Comparison of ENCODE assay signal across 14 cellular contexts in genomic region chr6:136739501-136739900, GRCh38. TPM values are rescaled to one million over a fixed set of nuclear protein-coding genes. Genes with fewer than 3 reads are reported as not detected.
DNase-seq lines count a peak whose midpoint lies in the region; TF ChIP-seq lines count a peak whose summit lies in the region.
"Had no signal": no experiment of that assay in that cellular context is flagged by ENCODE, and none has a peak within 500 bp of the region (broad histone marks: within the 10 kb centered on the region; RNA-seq: fewer than 3 reads in every experiment).

No MANE protein-coding gene starts in this region.

- peak overlapping the region; percentile 6 for H3K27ac ChIP-seq in CD8-positive, alpha-beta memory T cell (ENCODE audit: low read depth, low read length)
- H3K27ac ChIP-seq in endodermal cell (ENCODE audit: low read depth, low read length) (no peak overlapping the region), stomach smooth muscle (ENCODE audit: low read length) (peak overlapping the region; percentile 3), Karpas-422 (ENCODE audit: low read length) (no peak overlapping the region)
- H3K27ac ChIP-seq: PC-9 had no signal

- no peaks in the 10 kb centered on the region for H3K27me3 ChIP-seq in CD8-positive, alpha-beta memory T cell (ENCODE audit: insufficient read depth, low read length, poor library complexity, severe bottlenecking)
- H3K27me3 ChIP-seq in Loucy (ENCODE audit: insufficient read depth, low read length, poor library complexity, severe bottlenecking), result no peaks in the 10 kb centered on the region
- H3K27me3 ChIP-seq in endodermal cell (ENCODE audit: control insufficient read depth, insufficient read depth, low read length, poor library complexity, severe bottlenecking), result no peaks in the 10 kb centered on the region
- H3K27me3 ChIP-seq in stomach smooth muscle (ENCODE audit: control insufficient read depth in 1 of 2, insufficient read depth in 2 of 2, low read length in 2 of 2), result no peaks in the 10 kb centered on the region
- H3K27me3 ChIP-seq in Karpas-422 (ENCODE audit: low read length), result no peaks in the 10 kb centered on the region

- WGBS in endodermal cell (ENCODE audit: insufficient coverage in 1 of 2, insufficient read length in 1 of 2), 2 experiments, result 86 to 95% methylated on average over 1 to 3 of the region's 3 CpGs

- H3F3A ChIP-seq in Loucy (ENCODE audit: low read depth), result no peaks in the 10 kb centered on the region

- peak overlapping the region in 2 of 8 donors; percentile 22 to 54 for H3K27ac Mint-ChIP-seq in CD8-positive, alpha-beta memory T cell
- no peak overlapping the region for H3K27ac Mint-ChIP-seq in endodermal cell

- H3K4me1 ChIP-seq in CD8-positive, alpha-beta memory T cell (ENCODE audit: insufficient read depth, low read length), result no peaks in the 10 kb centered on the region
- no peaks in the 10 kb centered on the region for H3K4me1 ChIP-seq in Loucy (ENCODE audit: insufficient read depth, low read length, poor library complexity, severe bottlenecking)
- peaks cover 6% of the 10 kb centered on the region for H3K4me1 ChIP-seq in endodermal cell (ENCODE audit: control insufficient read depth, insufficient read depth, low read length)
- H3K4me1 ChIP-seq in stomach smooth muscle (ENCODE audit: control insufficient read depth, insufficient read depth, low read length), result no peaks in the 10 kb centered on the region
- H3K4me1 ChIP-seq in Karpas-422 (ENCODE audit: low read length), result no peaks in the 10 kb centered on the region

- H3K9me2 ChIP-seq in Loucy (replicated peaks; ENCODE audit: low read depth, low read length), result no peaks in the 10 kb centered on the region
- no peaks in the 10 kb centered on the region for H3K9me2 ChIP-seq in Karpas-422 (replicated peaks; ENCODE audit: insufficient read depth, low read length)

- H2AFZ ChIP-seq in Loucy (ENCODE audit: low read length) (no peak overlapping the region), Karpas-422 (ENCODE audit: low read length) (no peak overlapping the region)
- H2AFZ ChIP-seq: PC-9 had no signal

- no peaks in the 10 kb centered on the region for H3K9me3 ChIP-seq in CD8-positive, alpha-beta memory T cell (ENCODE audit: low read length)
- H3K9me3 ChIP-seq in Loucy (ENCODE audit: insufficient read depth, low read depth, low read length) (no peaks in the 10 kb centered on the region), endodermal cell (ENCODE audit: control insufficient read depth, low read length) (no peaks in the 10 kb centered on the region), stomach smooth muscle (ENCODE audit: control insufficient read depth in 2 of 2, low read length in 2 of 2) (no peaks in the 10 kb centered on the region), Karpas-422 (ENCODE audit: low read length) (no peaks in the 10 kb centered on the region)

- no peak overlapping the region for H3K9ac ChIP-seq in Loucy (ENCODE audit: low read depth, low read length, poor library complexity, severe bottlenecking)
- H3K9ac ChIP-seq in endodermal cell (ENCODE audit: extremely low read depth, low read length, poor library complexity, severe bottlenecking), result no peak overlapping the region
- H3K9ac ChIP-seq in stomach smooth muscle (ENCODE audit: low read length in 2 of 2), result no peak overlapping the region
- H3K9ac ChIP-seq in Karpas-422 (ENCODE audit: low read length), result no peak overlapping the region

- no peaks in the 10 kb centered on the region for H3K27me3 Mint-ChIP-seq in CD8-positive, alpha-beta memory T cell
- H3K27me3 Mint-ChIP-seq in endodermal cell (ENCODE audit: insufficient read depth), result no peaks in the 10 kb centered on the region

- no peaks in the 10 kb centered on the region for H3K9me3 Mint-ChIP-seq in CD8-positive, alpha-beta memory T cell
- no peaks in the 10 kb centered on the region for H3K9me3 Mint-ChIP-seq in endodermal cell
- H3K9me3 Mint-ChIP-seq: CD14-positive monocyte had no signal

- H4K20me1 ChIP-seq in Loucy (ENCODE audit: insufficient read depth, low read length, poor library complexity, severe bottlenecking), result no peaks in the 10 kb centered on the region
- no peaks in the 10 kb centered on the region for H4K20me1 ChIP-seq in Karpas-422 (ENCODE audit: insufficient read depth, low read depth, low read length)

- peaks cover 61 to 81% (median 73%) of the 10 kb centered on the region in 3 donors for H3K4me1 Mint-ChIP-seq in CD8-positive, alpha-beta memory T cell
- peaks cover 39% of the 10 kb centered on the region for H3K4me1 Mint-ChIP-seq in endodermal cell

- H3K36me3 ChIP-seq in CD8-positive, alpha-beta memory T cell (ENCODE audit: insufficient read depth, low read length), result no peaks in the 10 kb centered on the region
- H3K36me3 ChIP-seq in Loucy (ENCODE audit: insufficient read depth, low read length) (no peaks in the 10 kb centered on the region), endodermal cell (ENCODE audit: control insufficient read depth, insufficient read depth, low read length) (no peaks in the 10 kb centered on the region), stomach smooth muscle (ENCODE audit: control insufficient read depth in 2 of 2, insufficient read depth in 2 of 2, low read length in 2 of 2) (no peaks in the 10 kb centered on the region), Karpas-422 (ENCODE audit: insufficient read depth, low read length) (no peaks in the 10 kb centered on the region)

- TF ChIP-seq CTCF in Loucy (conservative IDR thresholded peaks at IDR 0.05; ENCODE audit: low read length) (peak; percentile 43), endodermal cell (conservative IDR thresholded peaks at IDR 0.05) (peak; percentile 29)

- H3K4me3 Mint-ChIP-seq in CD8-positive, alpha-beta memory T cell, result no peak overlapping the region
- H3K4me3 Mint-ChIP-seq in endodermal cell, result no peak overlapping the region
- H3K4me3 Mint-ChIP-seq: CD14-positive monocyte had no signal

- DNase-seq in CD8-positive, alpha-beta memory T cell, result peak in 1 of 5 donors; percentile 26
- DNase-seq in endodermal cell (no peak), nucleus accumbens (lab: John Stamatoyannopoulos, UW) (no peak), SIG-M5 (lab: John Stamatoyannopoulos, UW) (no peak), Karpas-422 (no peak)
- DNase-seq: activated gamma-delta T cell treated with Interleukin-2 at 50 U/mL for 16 hours; mesenchymal stem cell; NCI-H1694; NCI-H510A; PC-9; stimulated activated CD4-positive, alpha-beta T cell treated with anti-CD3 and anti-CD28 coated beads, Interleukin-4, amount 100 ng/mL, for 1 hour had no signal

- H3K79me2 ChIP-seq in Loucy (ENCODE audit: insufficient read depth, low read length), result no peaks in the 10 kb centered on the region
- no peaks in the 10 kb centered on the region for H3K79me2 ChIP-seq in Karpas-422 (ENCODE audit: low read length)

- no peak overlapping the region for H3K4me3 ChIP-seq in CD8-positive, alpha-beta memory T cell (ENCODE audit: low read length)
- H3K4me3 ChIP-seq in Loucy (ENCODE audit: low read length, poor library complexity, severe bottlenecking), result no peak overlapping the region
- no peak overlapping the region for H3K4me3 ChIP-seq in endodermal cell (ENCODE audit: low read length)
- no peak overlapping the region for H3K4me3 ChIP-seq in stomach smooth muscle (ENCODE audit: low read length in 2 of 2)
- H3K4me3 ChIP-seq in Karpas-422 (ENCODE audit: low read length), result no peak overlapping the region
- H3K4me3 ChIP-seq: PC-9 had no signal

- peaks cover 0 to 3% (median 2%) of the 10 kb centered on the region in 3 donors for H3K36me3 Mint-ChIP-seq in CD8-positive, alpha-beta memory T cell
- H3K36me3 Mint-ChIP-seq in endodermal cell (ENCODE audit: low read depth), result no peaks in the 10 kb centered on the region

- H3K4me2 ChIP-seq in Loucy (ENCODE audit: low read depth, low read length, poor library complexity, severe bottlenecking) (no peak overlapping the region), Karpas-422 (ENCODE audit: low read depth, low read length, poor library complexity, severe bottlenecking) (no peak overlapping the region)
- H3K4me2 ChIP-seq: PC-9 had no signal

- CTCF ChIA-PET in CD8-positive, alpha-beta memory T cell (lab: Charles Lee), result interaction anchor here (0.9 to 9.6 kb wide), 9 partner anchors 11 to 56 kb away, joined by 3 to 77 read pairs (median 5); partner anchors contain the start of gene MAP3K5

- POLR2A ChIA-PET in CD8-positive, alpha-beta memory T cell (lab: Charles Lee), result interaction anchor here (0.9 to 2.4 kb wide), 2 partner anchors 14 to 53 kb away, joined by 3 to 17 read pairs; partner anchors contain the start of gene MAP3K5

RNA-seq across cellular contexts. Expression of gene MAP3K5, which starts 52.8 kb away (rescaled TPM):
- total RNA-seq in CD8-positive, alpha-beta memory T cell, result 10 to 100 TPM; 12.6 to 12.9 TPM
- polyA plus RNA-seq in CD8-positive, alpha-beta memory T cell, result 19.9 TPM
- 1 to 10 TPM; 1.6 to 3.4 TPM for total RNA-seq in endodermal cell
- polyA plus RNA-seq in endodermal cell (2013, experiment 1 of 2), result 0.32 TPM
- 0.12 TPM for polyA plus RNA-seq in endodermal cell (2013, experiment 2 of 2)
- 1.0 and 1.1 TPM in 2 replicates for total RNA-seq in Karpas-422 (2014; rRNA removed; shearing (Covaris generic); ENCODE audit: low replicate concordance)

Comparison
In these comparisons a context has a peak if more than half of its experiments do, and no peak if none do; other contexts are left out.
1. H3K27ac ChIP-seq: peak in CD8-positive, alpha-beta memory T cell (single experiment) and stomach smooth muscle (single experiment); none in endodermal cell (single experiment) and Karpas-422 (single experiment).